ENCODE assay signal across 18 cellular contexts in genomic region chr5:1393571-1394501, GRCh38. TPM values are rescaled to one million over a fixed set of nuclear protein-coding genes. Genes with fewer than 3 reads are reported as not detected.
DNase-seq lines count a peak whose midpoint lies in the region; ATAC-seq, FAIRE-seq and TF ChIP-seq lines count a peak whose summit lies in the region.
"Had no signal": no experiment of that assay in that cellular context is flagged by ENCODE, and none has a peak within 500 bp of the region (broad histone marks: within the 10 kb centered on the region; RNA-seq: fewer than 3 reads in every experiment).

No MANE protein-coding gene starts in this region.

- H3K9me3 ChIP-seq in astrocyte (ENCODE audit: insufficient read depth, low read depth, low read length) (no peaks in the 10 kb centered on the region), osteoblast (ENCODE audit: low read depth, low read length) (no peaks in the 10 kb centered on the region)
- H3K9me3 ChIP-seq: HAP-1 had no signal

- no peak for FAIRE-seq in astrocyte (lab: Jason Lieb, UNC)
- no peak for FAIRE-seq in D721Med (lab: Jason Lieb, UNC)
- FAIRE-seq: A204.1, H1 had no signal

- intact Hi-C loops in left ventricle myocardium superior (cut with micrococcal nuclease): no loop called here
- intact Hi-C loops in cardiac septum (cut with DNase I): no loop called here

- no peak for ATAC-seq in left ventricle myocardium superior
- ATAC-seq in HG03432 (IDR thresholded peaks at IDR 0.05; ENCODE audit: unreplicated experiment): no peak

- H3K27me3 Mint-ChIP-seq in astrocyte (ENCODE audit: low read depth, unreplicated experiment): peaks cover 77% of the 10 kb centered on the region

- H3K36me3 Mint-ChIP-seq in astrocyte (ENCODE audit: low read depth, unreplicated experiment): no peaks in the 10 kb centered on the region
- H3K36me3 Mint-ChIP-seq: CD4-positive, alpha-beta memory T cell had no signal

- no peaks in the 10 kb centered on the region for H3K4me1 ChIP-seq in astrocyte (ENCODE audit: insufficient read depth, low read length)
- H3K4me1 ChIP-seq in osteoblast (ENCODE audit: insufficient read depth, low read length): no peaks in the 10 kb centered on the region
- H3K4me1 ChIP-seq: HAP-1 had no signal

- H3K4me1 Mint-ChIP-seq in astrocyte (ENCODE audit: low read depth, unreplicated experiment): no peaks in the 10 kb centered on the region
- H3K4me1 Mint-ChIP-seq: B cell; CD4-positive, alpha-beta memory T cell had no signal

- DNase-seq in left ventricle myocardium superior: peak; percentile 21
- DNase-seq in cardiac septum (ENCODE audit: low spot score): no peak
- DNase-seq in astrocyte (ENCODE audit: low read depth): no peak
- DNase-seq in left kidney (ENCODE audit: low read depth, low spot score): peak; percentile 49
- peak; percentile 47 for DNase-seq in osteoblast (ENCODE audit: insufficient read length, low spot score, missing footprints)
- DNase-seq in NCI-H2107 (lab: John Stamatoyannopoulos, UW): no peak
- no peak for DNase-seq in D721Med (ENCODE audit: insufficient read length, low spot score)
- DNase-seq: C1 segment of cervical spinal cord; CD4-positive, alpha-beta memory T cell; DMS153; GF-D8; HFFc6 had no signal

- H3K27me3 ChIP-seq in astrocyte (ENCODE audit: insufficient read depth, low read length) (no peaks in the 10 kb centered on the region), osteoblast (ENCODE audit: insufficient read depth, low read length) (peaks cover 13% of the 10 kb centered on the region)

- H3K36me3 ChIP-seq in astrocyte (ENCODE audit: insufficient read depth, low read length): no peaks in the 10 kb centered on the region
- no peaks in the 10 kb centered on the region for H3K36me3 ChIP-seq in osteoblast (ENCODE audit: insufficient read depth, low read length)
- H3K36me3 ChIP-seq: HAP-1 had no signal

- H3K4me3 Mint-ChIP-seq in astrocyte (ENCODE audit: unreplicated experiment): no peak overlapping the region
- H3K4me3 Mint-ChIP-seq: B cell; CD4-positive, alpha-beta memory T cell; HFFc6 had no signal

- peak overlapping the region; percentile 7 for H3K27ac Mint-ChIP-seq in astrocyte (ENCODE audit: unreplicated experiment)
- H3K27ac Mint-ChIP-seq: B cell, HFFc6 had no signal

- H2AFZ ChIP-seq in astrocyte (ENCODE audit: low read depth, low read length) (no peak overlapping the region), osteoblast (ENCODE audit: low read length) (no peak overlapping the region)

- TF ChIP-seq CTCF in astrocyte (IDR thresholded peaks at IDR 0.05; ENCODE audit: insufficient read depth, low read depth, low read length) (no peak), osteoblast (IDR thresholded peaks at IDR 0.05; ENCODE audit: extremely low read depth, low read depth, low read length) (no peak), D721Med (IDR thresholded peaks at IDR 0.05; ENCODE audit: insufficient read depth, missing control alignments) (no peak)

- H4K20me1 ChIP-seq in astrocyte (ENCODE audit: insufficient read depth, low read length) (no peaks in the 10 kb centered on the region), osteoblast (ENCODE audit: insufficient read depth, low read length) (no peaks in the 10 kb centered on the region)

- H3K27ac ChIP-seq in astrocyte (ENCODE audit: low read depth, low read length): no peak overlapping the region
- H3K27ac ChIP-seq in osteoblast (ENCODE audit: low read depth, low read length): no peak overlapping the region
- H3K27ac ChIP-seq: HL-60 had no signal

- H3K4me2 ChIP-seq in astrocyte (ENCODE audit: low read length) (no peak overlapping the region), osteoblast (ENCODE audit: insufficient read depth, low read length) (no peak overlapping the region)

- peaks cover 6% of the 10 kb centered on the region for H3K9me3 Mint-ChIP-seq in astrocyte (ENCODE audit: unreplicated experiment)

- no peak overlapping the region for H3K4me3 ChIP-seq in astrocyte (ENCODE audit: insufficient read depth, low read depth, low read length)
- H3K4me3 ChIP-seq in osteoblast (ENCODE audit: insufficient read depth, low read length): no peak overlapping the region
- H3K4me3 ChIP-seq: HAP-1 had no signal

- no peak overlapping the region for H3K9ac ChIP-seq in astrocyte (ENCODE audit: low read length)

- H3K79me2 ChIP-seq in astrocyte (ENCODE audit: insufficient read depth, low read length) (no peaks in the 10 kb centered on the region), osteoblast (ENCODE audit: insufficient read depth, low read length) (no peaks in the 10 kb centered on the region)

RNA-seq across cellular contexts. Expression of gene CLPTM1L, which starts 48.9 kb away (rescaled TPM):
- total RNA-seq in left ventricle myocardium superior (31.5 TPM), cardiac septum (42.6 TPM), astrocyte (131 TPM in 2 replicates), osteoblast (134 and 139 TPM in 2 replicates)

RNA-seq across cellular contexts. Expression of gene SLC6A3, which starts 51.4 kb away (rescaled TPM):
- total RNA-seq in left ventricle myocardium superior: not detected
- 0.19 TPM for total RNA-seq in cardiac septum
- total RNA-seq in astrocyte: 0.07 TPM in 2 replicates
- total RNA-seq in osteoblast: not detected in 2 replicates
- total RNA-seq: CD4-positive, alpha-beta memory T cell; HFFc6 had no signal

Comparison
In these comparisons a context has a peak if more than half of its experiments do, and no peak if none do; other contexts are left out.
1. DNase-seq: peak in left ventricle myocardium superior (single experiment), left kidney (single experiment) and osteoblast (single experiment); none in cardiac septum (single experiment), astrocyte (single experiment), NCI-H2107 (single experiment) and D721Med (single experiment).